1 cellular context compared by ENCODE assay signal in genomic region chr17:29042679-29043538, GRCh38.
A peak's percentile ranks its signal among the peaks of the same experiment; 100 is the strongest.
TF ChIP-seq lines count a peak whose summit lies in the region.

Gene PIPOX, plus strand, starts transcription at chr17:29043141. Its CDS starts 85 bp downstream, at chr17:29043226.

TF ChIP-seq in HepG2, 621 proteins besides CTCF, POLR2A, EP300 and RAD21 (continued from another document and continues in another):
- TF ChIP-seq TRIM22 (IDR thresholded peaks at IDR 0.05) (no peak), ZNF710 (CRISPR knock-in tag; IDR thresholded peaks at IDR 0.05; ENCODE audit: borderline replicate concordance) (peak; percentile 65), PHB2 (IDR thresholded peaks at IDR 0.05; ENCODE audit: partially characterized antibody) (no peak), SETDB1 (CRISPR knock-in tag; IDR thresholded peaks at IDR 0.05; ENCODE audit: borderline replicate concordance) (no peak), ERF (CRISPR knock-in tag; IDR thresholded peaks at IDR 0.05) (no peak; the same call in none of the 2 replicates), NFAT5 (CRISPR knock-in tag; IDR thresholded peaks at IDR 0.05) (no peak), ZNF496 (CRISPR knock-in tag; IDR thresholded peaks at IDR 0.05; ENCODE audit: insufficient replicate concordance) (no peak), ZNF24 (IDR thresholded peaks at IDR 0.05) (no peak), ZFP36L1 (CRISPR knock-in tag; IDR thresholded peaks at IDR 0.05) (no peak), HNRNPH1 (optimal IDR thresholded peaks at IDR 0.05; ENCODE audit: low read depth, low read length) (no peak), ZNF383 (CRISPR knock-in tag; IDR thresholded peaks at IDR 0.05; ENCODE audit: borderline replicate concordance) (no peak), MBD4 (IDR thresholded peaks at IDR 0.05; ENCODE audit: borderline replicate concordance, low read length) (no peak), MXD4 (CRISPR knock-in tag; IDR thresholded peaks at IDR 0.05) (peak; percentile 56; the same call in 1 of the 2 replicates), ZNF275 (CRISPR knock-in tag; IDR thresholded peaks at IDR 0.05; ENCODE audit: borderline replicate concordance) (peak; percentile 67; the same call in 1 of the 2 replicates), THAP9 (CRISPR knock-in tag; IDR thresholded peaks at IDR 0.05; ENCODE audit: borderline replicate concordance) (peak; percentile 82), ZBTB3 (CRISPR knock-in tag; IDR thresholded peaks at IDR 0.05; ENCODE audit: borderline replicate concordance, low read depth) (no peak), SNAPC5 (CRISPR knock-in tag; IDR thresholded peaks at IDR 0.05; ENCODE audit: borderline replicate concordance) (0 out of 2 replicates have a peak, but pooled peaks have one; percentile 34), FOXA1 (IDR thresholded peaks at IDR 0.05) (no peak), FOXA1 (CRISPR knock-in tag; IDR thresholded peaks at IDR 0.05) (no peak), TFDP1 (CRISPR knock-in tag; IDR thresholded peaks at IDR 0.05; ENCODE audit: borderline replicate concordance) (peak; percentile 80; the same call in 1 of the 2 replicates), CBX5 (CRISPR knock-in tag; IDR thresholded peaks at IDR 0.05; ENCODE audit: borderline replicate concordance) (peak; percentile 31; the same call in 1 of the 2 replicates), ZNF512 (CRISPR knock-in tag; IDR thresholded peaks at IDR 0.05) (no peak), MBNL3 (CRISPR knock-in tag; conservative IDR thresholded peaks at IDR 0.05) (no peak), ZFYVE20 (CRISPR knock-in tag; IDR thresholded peaks at IDR 0.05; ENCODE audit: borderline replicate concordance, low read depth) (no peak), MEF2D (CRISPR knock-in tag; IDR thresholded peaks at IDR 0.05) (peak; percentile 70; the same call in 1 of the 2 replicates), MTF2 (CRISPR knock-in tag; IDR thresholded peaks at IDR 0.05; ENCODE audit: borderline replicate concordance) (no peak), SIN3A (IDR thresholded peaks at IDR 0.05; ENCODE audit: borderline replicate concordance, low read depth, low read length) (peak; percentile 77; the same call in 1 of the 2 replicates), ZKSCAN5 (CRISPR knock-in tag; IDR thresholded peaks at IDR 0.05) (no peak), SMAD3 (CRISPR knock-in tag; IDR thresholded peaks at IDR 0.05) (no peak), ZNF597 (CRISPR knock-in tag; IDR thresholded peaks at IDR 0.05) (no peak), NR1H2 (CRISPR knock-in tag; IDR thresholded peaks at IDR 0.05; ENCODE audit: borderline replicate concordance, low read depth) (no peak), EHMT2 (IDR thresholded peaks at IDR 0.05; ENCODE audit: borderline replicate concordance, low read depth, low read length) (no peak), KLF6 (CRISPR knock-in tag; IDR thresholded peaks at IDR 0.05) (0 out of 2 replicates have a peak, but pooled peaks have one; percentile 68), HINFP (CRISPR knock-in tag; IDR thresholded peaks at IDR 0.05; ENCODE audit: low read depth) (0 out of 2 replicates have a peak, but pooled peaks have one; percentile 30), CSRNP1 (CRISPR knock-in tag; IDR thresholded peaks at IDR 0.05) (0 out of 2 replicates have a peak, but pooled peaks have one; percentile 31), ZNF850 (CRISPR knock-in tag; conservative IDR thresholded peaks at IDR 0.05) (no peak)
